Comparison of ENCODE assay signal across 8 cellular contexts in genomic region chr5:148383564-148384388, GRCh38. TPM values are rescaled to one million over a fixed set of nuclear protein-coding genes. Genes with fewer than 3 reads are reported as not detected.
DNase-seq lines count a peak whose midpoint lies in the region; ATAC-seq and TF ChIP-seq lines count a peak whose summit lies in the region.

Gene FBXO38, plus strand, starts transcription at chr5:148383958. Its CDS starts 10,819 bp downstream, at chr5:148394777.

- peak; percentile 99 for ATAC-seq in GM21360 (IDR thresholded peaks at IDR 0.05; ENCODE audit: unreplicated experiment)
- peak; percentile 92 for ATAC-seq in effector memory CD8-positive, alpha-beta T cell (replicated peaks)

- peak within 1 kb of the TSS; percentile 98 for H3K27ac Mint-ChIP-seq in Caco-2 (ENCODE audit: unreplicated experiment)
- H3K27ac Mint-ChIP-seq in effector memory CD8-positive, alpha-beta T cell: peak within 1 kb of the TSS; percentile 95 to 96

- H3K27me3 Mint-ChIP-seq in Caco-2 (ENCODE audit: insufficient read depth, unreplicated experiment): no peaks in the 10 kb centered on the region
- no peaks in the 10 kb centered on the region for H3K27me3 Mint-ChIP-seq in effector memory CD8-positive, alpha-beta T cell

- peaks cover 16% of the 10 kb centered on the region for H3K4me1 ChIP-seq in Caco-2

- H3K36me3 ChIP-seq in Caco-2 (ENCODE audit: control insufficient read depth, insufficient read depth, low read length): no peaks in the 10 kb centered on the region

- no peaks in the 10 kb centered on the region for H3K9me3 ChIP-seq in Caco-2

- CTCF ChIA-PET in Caco-2 (lab: Charles Lee): interaction anchor here (1.2 to 1.4 kb wide), 2 partner anchors 15 to 347 kb away, joined by 5 read pairs; no protein-coding TSS in a partner anchor

- H3K27me3 ChIP-seq in Caco-2 (replicated peaks; ENCODE audit: control insufficient read depth, insufficient read depth, low read length): no peaks in the 10 kb centered on the region

- peak in 1 of 2 experiments; percentile 1 for TF ChIP-seq CTCF in Caco-2 (IDR thresholded peaks at IDR 0.05; ENCODE audit: insufficient read depth in 1 of 2, low read depth in 1 of 2, low read length in 1 of 2, severe bottlenecking in 1 of 2, unreplicated experiment in 1 of 2)

- intact Hi-C loops in Caco-2 (cut with micrococcal nuclease; ENCODE audit: unreplicated experiment): loop anchor here (1.0 to 2.0 kb wide), 2 partner anchors 15 to 237 kb away; no protein-coding TSS in a partner anchor

- H3K4me1 Mint-ChIP-seq in Caco-2 (ENCODE audit: low read depth, unreplicated experiment): peaks cover 15% of the 10 kb centered on the region
- H3K4me1 Mint-ChIP-seq in effector memory CD8-positive, alpha-beta T cell (ENCODE audit: low read depth in 2 of 2): peaks cover 31 to 44% of the 10 kb centered on the region in 2 donors

- DNase-seq in Caco-2: peak; percentile 96 to 97
- peak; percentile 98 for DNase-seq in HT1080 (ENCODE audit: low read depth)
- peak; percentile 98 for DNase-seq in NOMO-1 treated with DMSO at 0.1 percent for 48 hours (lab: John Stamatoyannopoulos, UW; ENCODE audit: unreplicated experiment)
- DNase-seq in activated CD8-positive, alpha-beta memory T cell treated with anti-CD3 and anti-CD28 coated beads for 4 hours (ENCODE audit: low read depth in 2 of 2): peak; percentile 94 to 95
- DNase-seq in effector memory CD8-positive, alpha-beta T cell: peak; percentile 95 to 98 (median 97)
- DNase-seq in medulla oblongata (ENCODE audit: extremely low spot score): peak; percentile 98
- peak; percentile 96 for DNase-seq in stimulated activated CD8-positive, alpha-beta memory T cell treated with anti-CD3 and anti-CD28 coated beads, Interleukin-12 subunit alpha, Interleukin-12 subunit beta, amount 100 ng/mL, for 1 hour (ENCODE audit: low read depth)

- H3K4me3 ChIP-seq in Caco-2 (ENCODE audit: low read depth, low read length): peak within 1 kb of the TSS; percentile 74

- no TSS peak for BruUV-seq in Caco-2 (replicated peaks; lab: Mats Ljungman, UMichigan)

- peaks cover 13% of the 10 kb centered on the region for H3K36me3 Mint-ChIP-seq in Caco-2 (ENCODE audit: insufficient read depth, unreplicated experiment)
- H3K36me3 Mint-ChIP-seq in effector memory CD8-positive, alpha-beta T cell (ENCODE audit: insufficient read depth): peaks cover 18% of the 10 kb centered on the region

- POLR2A ChIA-PET in Caco-2 (lab: Charles Lee): interaction anchor here (0.6 to 1.2 kb wide), 3 partner anchors 10 to 21 kb away, joined by 3 to 5 read pairs (median 3); no protein-coding TSS in a partner anchor

- H3K9me3 Mint-ChIP-seq in Caco-2 (ENCODE audit: unreplicated experiment): peaks cover 2% of the 10 kb centered on the region
- no peaks in the 10 kb centered on the region for H3K9me3 Mint-ChIP-seq in effector memory CD8-positive, alpha-beta T cell

- H3K4me3 Mint-ChIP-seq in Caco-2 (ENCODE audit: unreplicated experiment): peak within 1 kb of the TSS; percentile 92
- H3K4me3 Mint-ChIP-seq in effector memory CD8-positive, alpha-beta T cell: peak within 1 kb of the TSS; percentile 80 to 83

RNA-seq across cellular contexts. Expression of gene FBXO38, which starts in this region (rescaled TPM):
- 36.7 and 45.5 TPM in 2 replicates for total RNA-seq in Caco-2 (2022)
- total RNA-seq in HT1080 (2014; rRNA removed; shearing (Covaris generic)): 32.2 and 35.3 TPM in 2 replicates
- 22.5 and 23.3 TPM in 2 replicates for polyA plus RNA-seq in HT1080 (2015; cell fraction: cytosol; rRNA removed)
- polyA plus RNA-seq in HT1080 (2015; cell fraction: nucleus; rRNA removed): 74.2 and 98.2 TPM in 2 replicates

Comparison
In these comparisons a context has a peak if more than half of its experiments do, and no peak if none do; other contexts are left out.
1. Peak in every context shown above with its lines: DNase-seq, ATAC-seq and H3K4me3 ChIP-seq.